1 cellular context compared by ENCODE assay signal in the genomic region with DNA sequence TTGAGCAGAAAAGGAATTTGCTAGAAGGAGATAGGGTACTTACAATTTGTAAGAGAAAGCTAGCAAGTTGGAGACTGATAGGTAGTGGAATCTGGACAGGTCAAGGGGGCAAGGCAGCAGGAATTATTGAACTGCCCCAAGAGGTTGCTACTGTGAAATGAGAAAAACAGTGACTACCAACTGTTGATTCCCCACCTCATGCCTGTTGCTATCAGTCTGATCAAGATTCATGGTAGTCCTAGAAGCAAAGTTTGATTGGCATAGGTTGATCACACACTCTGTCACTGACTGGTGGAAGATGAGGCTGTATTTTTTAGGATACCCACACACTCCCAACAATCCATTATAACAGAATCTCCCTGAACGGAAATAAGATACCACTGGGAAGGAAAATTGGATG.
TF ChIP-seq lines count a peak whose summit lies in the region.

No MANE protein-coding gene starts in this region.

TF ChIP-seq in IMR-90, 13 proteins besides CTCF, POLR2A, EP300 and RAD21:
- no peak for TF ChIP-seq CHD1 (IDR thresholded peaks at IDR 0.05; ENCODE audit: low read depth, low read length)
